Comparison of ENCODE assay signal across 14 cellular contexts in the genomic region with DNA sequence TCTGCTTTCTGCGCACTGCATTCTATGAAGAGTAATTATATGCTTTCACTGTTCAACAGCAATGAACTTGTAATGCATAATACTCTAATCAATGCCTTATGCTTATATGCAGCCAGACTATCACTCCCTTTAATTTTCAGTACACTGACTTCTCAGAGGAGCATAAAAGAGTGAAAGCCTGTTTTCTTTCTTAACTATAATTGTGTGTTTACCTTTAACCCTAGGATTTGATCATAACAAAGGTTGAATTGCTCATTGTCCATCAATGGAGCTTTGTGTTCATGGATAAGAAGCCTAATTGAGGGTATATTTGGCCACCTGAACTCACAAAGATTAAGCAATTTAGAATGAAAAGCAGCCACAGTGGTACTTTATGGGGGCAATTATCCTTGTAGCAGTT.
"Had no signal": no experiment of that assay in that cellular context is flagged by ENCODE, and none has a peak within 500 bp of the region (broad histone marks: within the 10 kb centered on the region; RNA-seq: fewer than 3 reads in every experiment).

No MANE protein-coding gene starts in this region.

- H3K27ac Mint-ChIP-seq: activated naive CD4-positive, alpha-beta T cell treated with anti-CD3 and anti-CD28 coated beads, Interleukin-2, amount 50 U/mL, for 72 hours; effector memory CD8-positive, alpha-beta T cell; natural killer cell treated with Interleukin-12 subunit alpha and Interleukin-12 subunit beta and Interleukin-15 and Interleukin-18, amount 100 ng/mL, for 72 hours; type B pancreatic cell had no signal

- H3K36me3 Mint-ChIP-seq: activated naive CD4-positive, alpha-beta T cell treated with anti-CD3 and anti-CD28 coated beads, Interleukin-2, amount 50 U/mL, for 72 hours; natural killer cell treated with Interleukin-12 subunit alpha and Interleukin-12 subunit beta and Interleukin-15 and Interleukin-18, amount 100 ng/mL, for 72 hours; type B pancreatic cell had no signal

- ATAC-seq: activated naive CD4-positive, alpha-beta T cell treated with anti-CD3 and anti-CD28 coated beads, Interleukin-2, amount 50 U/mL, for 72 hours; body of pancreas; effector memory CD8-positive, alpha-beta T cell; gastroesophageal sphincter; left lung; natural killer cell treated with Interleukin-12 subunit alpha and Interleukin-12 subunit beta and Interleukin-15 and Interleukin-18, amount 100 ng/mL, for 72 hours had no signal

- H3K27me3 Mint-ChIP-seq: central memory CD8-positive, alpha-beta T cell; effector memory CD8-positive, alpha-beta T cell; natural killer cell treated with Interleukin-12 subunit alpha and Interleukin-12 subunit beta and Interleukin-15 and Interleukin-18, amount 100 ng/mL, for 72 hours; type B pancreatic cell had no signal

- DNase-seq: activated effector memory CD4-positive, alpha-beta T cell treated with Interleukin-2 at 50 U/mL for 16 hours; amniotic stem cell; body of pancreas; effector memory CD8-positive, alpha-beta T cell; islet precursor cell; left lung; stimulated activated CD4-positive, alpha-beta T cell treated with anti-CD3 and anti-CD28 coated beads, Interleukin-12 subunit alpha, Interleukin-12 subunit beta, amount 100 ng/mL, for 4 hours; stimulated activated CD4-positive, alpha-beta T cell treated with anti-CD3 and anti-CD28 coated beads, Interleukin-2, amount 100 ng/mL, for 48 hours; stimulated activated naive CD4-positive, alpha-beta T cell treated with Interleukin-2 at 50 U/mL for 16 hours had no signal

- H3K4me1 Mint-ChIP-seq: central memory CD8-positive, alpha-beta T cell had no signal

- H3K4me3 Mint-ChIP-seq: central memory CD8-positive, alpha-beta T cell; effector memory CD8-positive, alpha-beta T cell; natural killer cell treated with Interleukin-12 subunit alpha and Interleukin-12 subunit beta and Interleukin-15 and Interleukin-18, amount 100 ng/mL, for 72 hours; type B pancreatic cell had no signal
